ENCODE assay signal across 8 cellular contexts in genomic region chr14:58298477-58298879, GRCh38. TPM values are rescaled to one million over a fixed set of nuclear protein-coding genes. Genes with fewer than 3 reads are reported as not detected.
DNase-seq lines count a peak whose midpoint lies in the region; ATAC-seq and TF ChIP-seq lines count a peak whose summit lies in the region.

ARID4A (plus strand) TSS chr14:58298555; CDS start chr14:58299855, 1,300 bp downstream.

- H3K27ac ChIP-seq in BLaER1 (peak within 1 kb of the TSS; percentile 96), PC-3 (ENCODE audit: low read length) (peak within 1 kb of the TSS; percentile 78), adrenal gland (peak within 1 kb of the TSS; percentile 94 to 97 (median 96)), iPS-18a (ENCODE audit: low read length) (peak within 1 kb of the TSS; percentile 96)

- H3K9me3 ChIP-seq in BLaER1 (no peaks in the 10 kb centered on the region), PC-3 (ENCODE audit: low read length) (no peaks in the 10 kb centered on the region), adrenal gland (replicated peaks in 1 of 3) (no peaks in the 10 kb centered on the region), iPS-18a (ENCODE audit: control insufficient read depth, low read depth, low read length) (no peaks in the 10 kb centered on the region)

- intact Hi-C loops in PC-3 (cut with micrococcal nuclease) (loop anchor here (1.0 to 2.0 kb wide), 6 partner anchors 33 to 194 kb away; partner anchors contain the start of genes ACTR10, KIAA0586, PSMA3 and TIMM9), adrenal gland (cut with DNase I) (no loop called here)

- 0 to 1% (median 0%) methylated on average over 13 to 25 of the region's 25 CpGs for WGBS in adrenal gland, 4 donors

- H4K20me1 ChIP-seq in BLaER1: peaks cover 49% of the 10 kb centered on the region
- H4K20me1 ChIP-seq in PC-3 (ENCODE audit: low read length): peaks cover 41% of the 10 kb centered on the region

- H3F3A ChIP-seq in PC-3 (ENCODE audit: low read length, unreplicated experiment): no peaks in the 10 kb centered on the region

- CTCF ChIA-PET in PC-3 (lab: Charles Lee): interaction anchor here (0.6 to 0.7 kb wide), 2 partner anchors 95 to 1646 kb away, joined by 3 read pairs; no protein-coding TSS in a partner anchor

- H3K79me2 ChIP-seq in PC-3 (ENCODE audit: low read length): peaks cover 71% of the 10 kb centered on the region

- H3K27me3 ChIP-seq in BLaER1: no peaks in the 10 kb centered on the region
- no peaks in the 10 kb centered on the region for H3K27me3 ChIP-seq in PC-3 (ENCODE audit: low read length)
- no peaks in the 10 kb centered on the region for H3K27me3 ChIP-seq in adrenal gland
- no peaks in the 10 kb centered on the region for H3K27me3 ChIP-seq in iPS-18a (ENCODE audit: control insufficient read depth, insufficient read depth, low read length)

- POLR2A ChIA-PET in PC-3 (lab: Charles Lee; ENCODE audit: unreplicated experiment): interaction anchor here (0.5 to 1.0 kb wide), 15 partner anchors 10 to 194 kb away, joined by 3 to 19 read pairs (median 4); partner anchors contain the start of genes ACTR10, KIAA0586, PSMA3 and TIMM9

- H3K4me3 ChIP-seq in BLaER1 (peak within 1 kb of the TSS; percentile 100), PC-3 (ENCODE audit: low read length) (peak within 1 kb of the TSS; percentile 78), adrenal gland (peak within 1 kb of the TSS; percentile 78 to 96 (median 84)), iPS-18a (ENCODE audit: low read length) (peak within 1 kb of the TSS; percentile 97)

- no peaks in the 10 kb centered on the region for H3K9me2 ChIP-seq in PC-3 (replicated peaks; ENCODE audit: low read length)

- peaks cover 40% of the 10 kb centered on the region for H3K36me3 ChIP-seq in BLaER1
- peaks cover 33% of the 10 kb centered on the region for H3K36me3 ChIP-seq in PC-3 (ENCODE audit: low read depth, low read length)
- peaks cover 0 to 28% of the 10 kb centered on the region in 2 donors for H3K36me3 ChIP-seq in adrenal gland (replicated peaks in 1 of 2)
- H3K36me3 ChIP-seq in iPS-18a (ENCODE audit: control insufficient read depth, low read depth, low read length): peaks cover 21% of the 10 kb centered on the region

- ATAC-seq in PC-3: no peak
- ATAC-seq in HG03159 (IDR thresholded peaks at IDR 0.05; ENCODE audit: unreplicated experiment): no peak
- ATAC-seq in HG03280 (IDR thresholded peaks at IDR 0.05; ENCODE audit: unreplicated experiment): no peak

- H3K9ac ChIP-seq in BLaER1: peak within 1 kb of the TSS; percentile 94
- peak within 1 kb of the TSS; percentile 79 for H3K9ac ChIP-seq in PC-3 (ENCODE audit: low read length)
- peak within 1 kb of the TSS; percentile 92 for H3K9ac ChIP-seq in iPS-18a (ENCODE audit: low read length)

- DNase-seq in PC-3 (no peak), adrenal gland (peak in 5 of 7 donors; percentile 89 to 96 (median 95)), inferior parietal cortex (ENCODE audit: extremely low spot score) (no peak)
- DNase-seq in stimulated activated CD4-positive, alpha-beta T cell treated with anti-CD3 and anti-CD28 coated beads, Interleukin-12 subunit alpha, Interleukin-12 subunit beta, amount 100 ng/mL, for 24 hours (ENCODE audit: low read depth in 2 of 2): peak; percentile 66 to 69

- TF ChIP-seq CTCF in PC-3 (conservative IDR thresholded peaks at IDR 0.05; ENCODE audit: low read depth, low read length) (no peak), adrenal gland (IDR thresholded peaks at IDR 0.05) (no peak)

- peaks cover 24% of the 10 kb centered on the region for H3K4me1 ChIP-seq in BLaER1
- peaks cover 18% of the 10 kb centered on the region for H3K4me1 ChIP-seq in PC-3 (ENCODE audit: insufficient read depth, low read length)
- H3K4me1 ChIP-seq in adrenal gland (replicated peaks in 1 of 2): peaks cover 6 to 37% of the 10 kb centered on the region in 2 donors
- H3K4me1 ChIP-seq in iPS-18a (ENCODE audit: control insufficient read depth, low read depth, low read length): peaks cover 6% of the 10 kb centered on the region

- H2AFZ ChIP-seq in PC-3 (ENCODE audit: low read length): peak within 1 kb of the TSS; percentile 92

- TF ChIP-seq POLR2A in adrenal gland (IDR thresholded peaks at IDR 0.05): peak; percentile 83 to 99

- TSS peak; percentile 40 for BruUV-seq in PC-3 (replicated peaks; lab: Mats Ljungman, UMichigan)

- peak within 1 kb of the TSS; percentile 79 for H3K4me2 ChIP-seq in BLaER1
- peak within 1 kb of the TSS; percentile 89 for H3K4me2 ChIP-seq in PC-3 (ENCODE audit: low read length)

RNA-seq across cellular contexts. Expression of gene ARID4A, which starts in this region (rescaled TPM):
- total RNA-seq in PC-3 (2014; rRNA removed): 7.3 and 11.3 TPM in 2 replicates
- total RNA-seq in adrenal gland: 10 to 100 TPM in 7 of 8 donors, 1 to 10 TPM in 1; 6.2 to 38.0 (median 18.3) TPM
- 10 to 100 TPM in 2 of 3 donors, 1 to 10 TPM in 1; 4.4 to 17.5 (median 16.3) TPM for polyA plus RNA-seq in adrenal gland

Comparison
In these comparisons a context has a peak if more than half of its experiments do, and no peak if none do; other contexts are left out.
1. DNase-seq: peak in adrenal gland (5 of 7) and stimulated activated CD4-positive, alpha-beta T cell treated with anti-CD3 and anti-CD28 coated beads, Interleukin-12 subunit alpha, Interleukin-12 subunit beta, amount 100 ng/mL, for 24 hours (2 of 2); none in PC-3 (single experiment) and inferior parietal cortex (single experiment).
2. Peak in every context shown above with its lines, with median percentiles within 50 percentile points of each other: H3K27ac ChIP-seq, H3K4me3 ChIP-seq and H3K9ac ChIP-seq.